ENCODE assay signal across 1 cellular context in the genomic region with DNA sequence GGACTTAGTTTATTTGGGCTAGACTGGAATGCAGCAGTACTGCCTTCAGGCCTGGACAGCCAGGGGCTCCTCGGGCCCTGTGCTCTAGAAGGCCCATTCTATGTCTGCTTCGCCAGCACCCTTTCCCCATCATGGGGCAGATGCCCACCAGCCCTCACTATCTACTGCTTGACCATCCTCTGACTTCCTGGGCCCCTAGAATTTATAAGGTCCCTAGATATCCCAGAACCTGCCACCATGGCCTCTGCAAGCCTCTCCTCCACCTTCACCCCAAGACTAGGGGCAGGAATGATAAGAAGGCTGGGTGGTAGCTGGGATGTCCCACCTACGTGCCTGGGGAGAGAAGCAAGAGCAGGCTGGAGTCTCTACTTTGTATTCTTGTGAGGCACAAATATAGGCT.
TF ChIP-seq lines count a peak whose summit lies in the region.

No MANE protein-coding gene starts in this region.

TF ChIP-seq in HepG2, 621 proteins besides CTCF, POLR2A, EP300 and RAD21:
- TF ChIP-seq, protein P1, sequence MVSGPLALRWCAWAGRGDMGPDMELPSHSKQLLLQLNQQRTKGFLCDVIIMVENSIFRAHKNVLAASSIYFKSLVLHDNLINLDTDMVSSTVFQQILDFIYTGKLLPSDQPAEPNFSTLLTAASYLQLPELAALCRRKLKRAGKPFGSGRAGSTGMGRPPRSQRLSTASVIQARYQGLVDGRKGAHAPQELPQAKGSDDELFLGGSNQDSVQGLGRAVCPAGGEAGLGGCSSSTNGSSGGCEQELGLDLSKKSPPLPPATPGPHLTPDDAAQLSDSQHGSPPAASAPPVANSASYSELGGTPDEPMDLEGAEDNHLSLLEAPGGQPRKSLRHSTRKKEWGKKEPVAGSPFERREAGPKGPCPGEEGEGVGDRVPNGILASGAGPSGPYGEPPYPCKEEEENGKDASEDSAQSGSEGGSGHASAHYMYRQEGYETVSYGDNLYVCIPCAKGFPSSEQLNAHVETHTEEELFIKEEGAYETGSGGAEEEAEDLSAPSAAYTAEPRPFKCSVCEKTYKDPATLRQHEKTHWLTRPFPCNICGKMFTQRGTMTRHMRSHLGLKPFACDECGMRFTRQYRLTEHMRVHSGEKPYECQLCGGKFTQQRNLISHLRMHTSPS (CRISPR knock-in tag; IDR thresholded peaks at IDR 0.05; ENCODE audit: low read depth): 0 out of 2 replicates have a peak, but pooled peaks have one; percentile 19
- TF ChIP-seq SNAI1 (CRISPR knock-in tag; IDR thresholded peaks at IDR 0.05; ENCODE audit: borderline replicate concordance) (0 out of 2 replicates have a peak, but pooled peaks have one; percentile 62), MEIS1 (CRISPR knock-in tag; IDR thresholded peaks at IDR 0.05; ENCODE audit: borderline replicate concordance) (no peak), ZNF605 (CRISPR knock-in tag; IDR thresholded peaks at IDR 0.05) (0 out of 2 replicates have a peak, but pooled peaks have one; percentile 29)
- TF ChIP-seq, protein P2, sequence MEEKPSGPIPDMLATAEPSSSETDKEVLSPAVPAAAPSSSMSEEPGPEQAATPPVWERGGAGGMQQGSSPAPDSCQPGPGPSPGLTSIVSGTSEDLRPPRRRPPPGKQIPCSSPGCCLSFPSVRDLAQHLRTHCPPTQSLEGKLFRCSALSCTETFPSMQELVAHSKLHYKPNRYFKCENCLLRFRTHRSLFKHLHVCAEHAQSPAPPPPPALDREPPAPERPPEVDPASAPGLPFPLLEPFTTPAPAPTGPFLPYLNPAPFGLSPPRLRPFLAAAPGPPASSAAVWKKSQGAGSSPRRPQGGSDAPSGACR (CRISPR knock-in tag; IDR thresholded peaks at IDR 0.05): no peak
- TF ChIP-seq, protein P3, sequence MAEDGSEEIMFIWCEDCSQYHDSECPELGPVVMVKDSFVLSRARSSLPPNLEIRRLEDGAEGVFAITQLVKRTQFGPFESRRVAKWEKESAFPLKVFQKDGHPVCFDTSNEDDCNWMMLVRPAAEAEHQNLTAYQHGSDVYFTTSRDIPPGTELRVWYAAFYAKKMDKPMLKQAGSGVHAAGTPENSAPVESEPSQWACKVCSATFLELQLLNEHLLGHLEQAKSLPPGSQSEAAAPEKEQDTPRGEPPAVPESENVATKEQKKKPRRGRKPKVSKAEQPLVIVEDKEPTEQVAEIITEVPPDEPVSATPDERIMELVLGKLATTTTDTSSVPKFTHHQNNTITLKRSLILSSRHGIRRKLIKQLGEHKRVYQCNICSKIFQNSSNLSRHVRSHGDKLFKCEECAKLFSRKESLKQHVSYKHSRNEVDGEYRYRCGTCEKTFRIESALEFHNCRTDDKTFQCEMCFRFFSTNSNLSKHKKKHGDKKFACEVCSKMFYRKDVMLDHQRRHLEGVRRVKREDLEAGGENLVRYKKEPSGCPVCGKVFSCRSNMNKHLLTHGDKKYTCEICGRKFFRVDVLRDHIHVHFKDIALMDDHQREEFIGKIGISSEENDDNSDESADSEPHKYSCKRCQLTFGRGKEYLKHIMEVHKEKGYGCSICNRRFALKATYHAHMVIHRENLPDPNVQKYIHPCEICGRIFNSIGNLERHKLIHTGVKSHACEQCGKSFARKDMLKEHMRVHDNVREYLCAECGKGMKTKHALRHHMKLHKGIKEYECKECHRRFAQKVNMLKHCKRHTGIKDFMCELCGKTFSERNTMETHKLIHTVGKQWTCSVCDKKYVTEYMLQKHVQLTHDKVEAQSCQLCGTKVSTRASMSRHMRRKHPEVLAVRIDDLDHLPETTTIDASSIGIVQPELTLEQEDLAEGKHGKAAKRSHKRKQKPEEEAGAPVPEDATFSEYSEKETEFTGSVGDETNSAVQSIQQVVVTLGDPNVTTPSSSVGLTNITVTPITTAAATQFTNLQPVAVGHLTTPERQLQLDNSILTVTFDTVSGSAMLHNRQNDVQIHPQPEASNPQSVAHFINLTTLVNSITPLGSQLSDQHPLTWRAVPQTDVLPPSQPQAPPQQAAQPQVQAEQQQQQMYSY (CRISPR knock-in tag; IDR thresholded peaks at IDR 0.05): no peak
- TF ChIP-seq, protein P4, sequence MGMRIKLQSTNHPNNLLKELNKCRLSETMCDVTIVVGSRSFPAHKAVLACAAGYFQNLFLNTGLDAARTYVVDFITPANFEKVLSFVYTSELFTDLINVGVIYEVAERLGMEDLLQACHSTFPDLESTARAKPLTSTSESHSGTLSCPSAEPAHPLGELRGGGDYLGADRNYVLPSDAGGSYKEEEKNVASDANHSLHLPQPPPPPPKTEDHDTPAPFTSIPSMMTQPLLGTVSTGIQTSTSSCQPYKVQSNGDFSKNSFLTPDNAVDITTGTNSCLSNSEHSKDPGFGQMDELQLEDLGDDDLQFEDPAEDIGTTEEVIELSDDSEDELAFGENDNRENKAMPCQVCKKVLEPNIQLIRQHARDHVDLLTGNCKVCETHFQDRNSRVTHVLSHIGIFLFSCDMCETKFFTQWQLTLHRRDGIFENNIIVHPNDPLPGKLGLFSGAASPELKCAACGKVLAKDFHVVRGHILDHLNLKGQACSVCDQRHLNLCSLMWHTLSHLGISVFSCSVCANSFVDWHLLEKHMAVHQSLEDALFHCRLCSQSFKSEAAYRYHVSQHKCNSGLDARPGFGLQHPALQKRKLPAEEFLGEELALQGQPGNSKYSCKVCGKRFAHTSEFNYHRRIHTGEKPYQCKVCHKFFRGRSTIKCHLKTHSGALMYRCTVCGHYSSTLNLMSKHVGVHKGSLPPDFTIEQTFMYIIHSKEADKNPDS (CRISPR knock-in tag; IDR thresholded peaks at IDR 0.05): no peak
TF ChIP-seq in HepG2: peak in this region for 3.
